In the genomic region with DNA sequence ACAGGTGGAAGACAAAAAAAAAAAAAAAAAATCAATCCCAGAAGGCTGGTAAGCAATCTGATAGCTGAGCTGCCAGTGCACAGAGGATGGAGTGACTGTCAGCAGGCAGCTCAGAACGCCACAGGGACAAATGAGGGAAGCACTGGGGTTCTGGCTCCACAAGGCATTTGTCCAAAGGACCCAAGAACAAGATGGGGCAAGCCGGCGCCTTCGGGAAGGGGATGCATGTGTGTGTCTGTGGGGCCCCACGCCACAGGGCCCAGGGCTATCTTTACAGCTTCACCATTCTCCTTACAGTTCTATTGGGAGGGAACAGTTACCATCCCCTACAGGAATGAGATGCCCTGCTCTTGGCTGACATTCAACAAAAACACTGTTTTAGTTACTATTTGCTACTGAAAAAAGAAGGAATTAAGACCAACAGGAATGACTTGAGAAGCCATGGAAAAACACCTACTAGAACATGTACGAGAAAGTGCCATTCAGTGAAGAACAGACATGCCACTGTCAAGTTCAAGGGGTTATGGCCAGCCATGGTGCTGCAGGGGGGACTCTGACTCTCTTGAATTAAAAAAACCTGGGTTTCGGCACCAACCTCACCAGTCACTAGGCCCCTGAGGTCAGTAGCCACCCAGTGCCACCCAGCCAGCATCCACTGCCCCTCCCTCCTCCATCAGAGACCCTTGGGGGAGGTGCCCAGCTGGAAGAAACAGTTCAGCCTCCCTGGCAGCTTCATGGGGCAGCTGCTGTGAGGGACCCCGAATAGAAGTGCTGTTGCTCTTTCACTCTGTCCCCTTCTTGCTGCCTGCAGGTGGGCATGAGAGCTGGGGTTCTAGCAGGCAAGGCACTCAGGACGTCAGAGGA, we compare ENCODE assay signal across 12 cellular contexts. TPM values are rescaled to one million over a fixed set of nuclear protein-coding genes. Genes with fewer than 3 reads are reported as not detected.
DNase-seq lines count a peak whose midpoint lies in the region; ATAC-seq, FAIRE-seq and TF ChIP-seq lines count a peak whose summit lies in the region.
"Had no signal": no experiment of that assay in that cellular context is flagged by ENCODE, and none has a peak within 500 bp of the region (broad histone marks: within the 10 kb centered on the region; RNA-seq: fewer than 3 reads in every experiment).

No MANE protein-coding gene starts in this region.

- DNase-seq in GM12878 (ENCODE audit: low read depth, low spot score) (no peak), natural killer cell (no peak), medulla oblongata (ENCODE audit: extremely low spot score) (no peak), COLO829 (ENCODE audit: low spot score) (no peak)
- DNase-seq: body of pancreas, Caco-2, NCI-H2029 treated with DMSO at 0.1 percent for 48 hours had no signal

- H4K20me1 ChIP-seq in BLaER1 treated with 17β-estradiol and CSF1 and Interleukin-3, amounts not matched to agents 10 nM and 100 nM, result peaks cover 61 to 100% (median 97%) of the 10 kb centered on the region in 11 experiments
- H4K20me1 ChIP-seq in GM12878 (ENCODE audit: control insufficient read depth, insufficient read depth), result peaks cover 22% of the 10 kb centered on the region

- no peaks in the 10 kb centered on the region for H3K27me3 ChIP-seq in BLaER1 treated with 17β-estradiol and CSF1 and Interleukin-3, amounts not matched to agents 10 nM and 100 nM
- H3K27me3 ChIP-seq in GM12878 (replicated peaks in 1 of 2; ENCODE audit: control insufficient read depth in 2 of 2, insufficient read depth in 2 of 2, low read length in 1 of 2), result no peaks in the 10 kb centered on the region
- H3K27me3 ChIP-seq: body of pancreas had no signal

- peak overlapping the region in 10 of 11 experiments; percentile 1 to 85 (median 72); a peak in 13 of 22 replicates for H3K9ac ChIP-seq in BLaER1 treated with 17β-estradiol and CSF1 and Interleukin-3, amounts not matched to agents 10 nM and 100 nM
- no peak overlapping the region for H3K9ac ChIP-seq in GM12878 (ENCODE audit: control insufficient read depth, insufficient read depth, low read length)

- no peak for TF ChIP-seq EP300 in GM12878 (IDR thresholded peaks at IDR 0.05; ENCODE audit: borderline replicate concordance in 1 of 2, control insufficient read depth in 1 of 2, low read depth in 2 of 2, low read length in 2 of 2)

- H3K36me3 Mint-ChIP-seq in IgD-negative memory B cell, result no peaks in the 10 kb centered on the region
- no peaks in the 10 kb centered on the region for H3K36me3 Mint-ChIP-seq in natural killer cell

- H3K9me3 Mint-ChIP-seq in IgD-negative memory B cell, result no peaks in the 10 kb centered on the region
- no peaks in the 10 kb centered on the region for H3K9me3 Mint-ChIP-seq in natural killer cell
- H3K9me3 Mint-ChIP-seq: WTC11 had no signal

- TF ChIP-seq CTCF in GM12878 (IDR thresholded peaks at IDR 0.05 in 2 of 3, conservative IDR thresholded peaks at IDR 0.05 in 1 of 3; ENCODE audit: control insufficient read depth in 2 of 3, extremely low read depth in 1 of 3, insufficient read depth in 1 of 3, low read depth in 3 of 3, low read length in 3 of 3) (no peak), natural killer cell (IDR thresholded peaks at IDR 0.05) (no peak)

- no TSS peak for BruUV-seq in GM12878 (replicated peaks; lab: Mats Ljungman, UMichigan)

- H3K27me3 Mint-ChIP-seq in IgD-negative memory B cell (no peaks in the 10 kb centered on the region), natural killer cell (ENCODE audit: low read depth in 2 of 2) (no peaks in the 10 kb centered on the region)

- H3K79me2 ChIP-seq in GM12878 (ENCODE audit: control insufficient read depth, insufficient read depth, low read length), result peaks cover 43% of the 10 kb centered on the region

- H3K4me1 Mint-ChIP-seq in IgD-negative memory B cell (peaks cover 20 to 39% (median 26%) of the 10 kb centered on the region in 3 donors), natural killer cell (peaks cover 96 to 99% of the 10 kb centered on the region in 2 donors)

- peak overlapping the region in 2 of 3 donors; percentile 25 to 53 for H3K27ac Mint-ChIP-seq in IgD-negative memory B cell
- H3K27ac Mint-ChIP-seq in natural killer cell, result peak overlapping the region; percentile 88 to 99
- H3K27ac Mint-ChIP-seq: WTC11 had no signal

- CTCF ChIA-PET in GM12878 (lab: Yijun Ruan, JAX), result no interaction called here

- RAD21 ChIA-PET in GM12878 (lab: Charles Lee; ENCODE audit: unreplicated experiment), result no interaction called here

- in situ Hi-C loops in GM12878 (cut with MboI), result no loop called here

- no peak for FAIRE-seq in GM12878 (lab: Jason Lieb, UNC)

- intact Hi-C loops in GM12878 (cut with micrococcal nuclease; ENCODE audit: unreplicated experiment) (no loop called here), natural killer cell (cut with micrococcal nuclease) (loop anchor here (10.0 kb wide), 1 partner anchor 83 kb away; no protein-coding TSS in a partner anchor)

- H3K27ac ChIP-seq in BLaER1 treated with 17β-estradiol and CSF1 and Interleukin-3, amounts not matched to agents 10 nM and 100 nM, result peak overlapping the region in 9 of 11 experiments; percentile 12 to 97 (median 84); a peak in 17 of 22 replicates
- H3K27ac ChIP-seq in GM12878 (ENCODE audit: control insufficient read depth, insufficient read depth), result no peak overlapping the region
- H3K27ac ChIP-seq: body of pancreas had no signal

- H3K4me1 ChIP-seq in BLaER1 treated with 17β-estradiol and CSF1 and Interleukin-3, amounts not matched to agents 10 nM and 100 nM, result peaks cover 99 to 100% (median 100%) of the 10 kb centered on the region in 10 experiments
- H3K4me1 ChIP-seq in GM12878 (ENCODE audit: control insufficient read depth, insufficient read depth, low read length), result peaks cover 40% of the 10 kb centered on the region
- H3K4me1 ChIP-seq: Caco-2 had no signal

- WGBS in GM12878 (ENCODE audit: insufficient coverage, insufficient replicate concordance, low lambda C conversion rate, missing lambda C conversion rate), result 87% methylated on average over 9 of the region's 9 CpGs

- POLR2A ChIA-PET in GM12878 (lab: Charles Lee), result interaction anchor here (3.8 kb wide), 1 partner anchor 20 kb away, joined by 32 read pairs; a partner anchor contains a TSS

- peak overlapping the region; percentile 82 to 98 (median 96) for H3K4me2 ChIP-seq in BLaER1 treated with 17β-estradiol and CSF1 and Interleukin-3, amounts not matched to agents 10 nM and 100 nM
- H3K4me2 ChIP-seq in GM12878 (ENCODE audit: control insufficient read depth, insufficient read depth), result no peak overlapping the region

- no peak for TF ChIP-seq RAD21 in GM12878 (IDR thresholded peaks at IDR 0.05; ENCODE audit: insufficient read depth, low read depth, low read length)

- no peak overlapping the region for H2AFZ ChIP-seq in GM12878 (ENCODE audit: control insufficient read depth, low read depth, low read length)

- H3K4me3 Mint-ChIP-seq in IgD-negative memory B cell (no peak overlapping the region), natural killer cell (peak overlapping the region; percentile 76)
- H3K4me3 Mint-ChIP-seq: WTC11 had no signal

- peaks cover 54 to 95% (median 83%) of the 10 kb centered on the region in 11 experiments for H3K36me3 ChIP-seq in BLaER1 treated with 17β-estradiol and CSF1 and Interleukin-3, amounts not matched to agents 10 nM and 100 nM
- H3K36me3 ChIP-seq in GM12878 (ENCODE audit: control insufficient read depth in 2 of 2, insufficient read depth in 2 of 2, low read length in 1 of 2), result peaks cover 57 to 90% of the 10 kb centered on the region in 2 experiments

- TF ChIP-seq POLR2A in GM12878 (IDR thresholded peaks at IDR 0.05; ENCODE audit: low read depth, low read length), result peak; percentile 69; the same call in 1 of the 2 replicates

- ATAC-seq in GM12878 (no peak), natural killer cell (no peak), HG03439 (IDR thresholded peaks at IDR 0.05; ENCODE audit: unreplicated experiment) (no peak), GM18907 (IDR thresholded peaks at IDR 0.05; ENCODE audit: unreplicated experiment) (no peak)
- ATAC-seq: body of pancreas, WTC11 had no signal

- SMC1A ChIA-PET in GM12878 (lab: Charles Lee; ENCODE audit: uncharacterized antibody, unreplicated experiment), result interaction anchor here (0.6 to 1.0 kb wide), 2 partner anchors 20 to 423 kb away, joined by 4 read pairs; no protein-coding TSS in a partner anchor

- H3K4me3 ChIP-seq in BLaER1 treated with 17β-estradiol and CSF1 and Interleukin-3, amounts not matched to agents 10 nM and 100 nM, result no peak overlapping the region; a peak in 1 of 20 replicates
- H3K4me3 ChIP-seq in GM12878, result no peak overlapping the region
- H3K4me3 ChIP-seq: body of pancreas had no signal

- no peaks in the 10 kb centered on the region for H3K9me3 ChIP-seq in BLaER1 treated with 17β-estradiol and CSF1 and Interleukin-3, amounts not matched to agents 10 nM and 100 nM (replicated peaks in 1 of 11)
- no peaks in the 10 kb centered on the region for H3K9me3 ChIP-seq in GM12878 (replicated peaks; ENCODE audit: control insufficient read depth, insufficient read depth, low read length)
- H3K9me3 ChIP-seq: body of pancreas, Caco-2 had no signal

TF ChIP-seq in GM12878, 131 proteins besides CTCF, POLR2A, EP300 and RAD21:
- TF ChIP-seq POLR2AphosphoS5 (IDR thresholded peaks at IDR 0.05; ENCODE audit: low read length), result peak; percentile 63
- no peak for TF ChIP-seq SMARCA5 (IDR thresholded peaks at IDR 0.05)
TF ChIP-seq in GM12878: peak in this region for 1.

RNA-seq across cellular contexts. Expression of a gene that starts 18.5 kb away (rescaled TPM):
- 213 TPM for polyA plus RNA-seq in IgD-negative memory B cell
- 70.7 and 75.4 TPM in 2 replicates for total RNA-seq in GM12878 (2013; cell fraction: nucleolus; rRNA removed)
- total RNA-seq in GM12878 (2014; rRNA removed), result 250 and 290 TPM in 2 replicates
- 202 and 221 TPM in 2 replicates for total RNA-seq in GM12878 (2014; rRNA removed; fragmentation: Illumina TruSeq; extraction: Trizol)
- total RNA-seq in GM12878 (2021), result 397 and 420 TPM in 2 replicates
- 99.8 TPM for polyA plus RNA-seq in GM12878 (2011; ENCODE audit: low read depth)
- polyA plus RNA-seq in GM12878 (2011; rRNA removed), result 297 and 322 TPM in 2 replicates
- polyA plus RNA-seq in GM12878 (2011; cell fraction: cytosol; rRNA removed), result 401 and 501 TPM in 2 replicates
- 291 and 412 TPM in 2 replicates for polyA plus RNA-seq in GM12878 (2011; cell fraction: nucleus; rRNA removed)
- 164 and 182 TPM in 2 replicates for polyA plus RNA-seq in GM12878 (2012)
- polyA plus RNA-seq in GM12878 (2014; fragmentation: Illumina TruSeq; extraction: Trizol), result 289 and 325 TPM in 2 replicates
- 10 to 100 TPM; 28.5 to 57.1 TPM for polyA plus RNA-seq in GM12878 (2014; fragmentation: Nextera tagmentation; extraction: Ambion mirVana)
- 276 and 292 TPM in 2 replicates for polyA plus RNA-seq in GM12878 (2014; rRNA removed)
- 100 to 1,000 TPM; 334 to 348 TPM for polyA plus RNA-seq in GM12878 (2016; fragmentation: Nextera tagmentation; extraction: Ambion mirVana)
- 278 and 351 TPM in 2 replicates for polyA minus RNA-seq in GM12878 (2011; rRNA and poly(A)+ RNA removed)
- polyA minus RNA-seq in GM12878 (2011; cell fraction: cytosol; rRNA and poly(A)+ RNA removed), result 100.0 and 127 TPM in 2 replicates
- polyA minus RNA-seq in GM12878 (2011; cell fraction: nucleus; rRNA and poly(A)+ RNA removed), result 60.9 and 119 TPM in 2 replicates
- 100 to 1,000 TPM; 411 to 477 (median 468) TPM for total RNA-seq in natural killer cell
